32 cellular contexts compared by ENCODE assay signal in the genomic region with DNA sequence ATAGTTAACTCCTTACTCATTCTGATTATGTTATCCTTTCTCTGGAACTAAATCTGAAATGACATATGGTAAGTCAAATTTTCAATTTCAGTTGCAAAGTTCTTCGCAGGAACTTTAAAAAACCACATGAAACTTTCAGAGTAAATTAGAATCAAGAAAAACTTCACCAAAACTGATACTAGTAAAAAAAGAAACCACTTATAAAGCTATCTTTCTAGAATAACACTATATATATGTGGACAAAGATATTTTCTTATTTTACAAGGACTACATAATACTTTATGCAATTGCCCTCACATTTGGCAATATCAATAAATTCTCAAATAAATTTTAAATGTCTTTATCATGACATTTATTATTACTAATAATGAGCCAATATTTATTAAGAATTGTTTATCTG.
"Had no signal": no experiment of that assay in that cellular context is flagged by ENCODE, and none has a peak within 500 bp of the region (broad histone marks: within the 10 kb centered on the region; RNA-seq: fewer than 3 reads in every experiment).

No MANE protein-coding gene starts in this region.

- H3K4me1 ChIP-seq: Peyer's patch, SJSA1 had no signal

- H3K9ac ChIP-seq: SK-N-SH had no signal

- H3K36me3 ChIP-seq: Peyer's patch, SJSA1 had no signal

- DNase-seq: Karpas-422, KG1, NCI-H1048, NCI-H1092 treated with DMSO at 0.1 percent for 48 hours, NCI-H1105 treated with DMSO at 0.1 percent for 48 hours, NCI-H1417, NCI-H1436, NCI-H146, NCI-H1694, NCI-H187, NCI-H1930, NCI-H2029 treated with DMSO at 0.1 percent for 48 hours, NCI-H2081 treated with DMSO at 0.1 percent for 48 hours, NCI-H2107, NCI-H2171, NCI-H226, NCI-H446 treated with DMSO at 0.1 percent for 48 hours, NCI-H510A, NCI-H524, NCI-H526, NCI-H69, NCI-H748 treated with DMSO at 0.1 percent for 48 hours, NCI-H82, OCI-M1, PC-3, Peyer's patch, Right ventricle myocardium superior, RPMI8226, SHP77 treated with DMSO at 0.1 percent for 48 hours, SK-N-SH, SW 1271 had no signal

- H3K4me3 ChIP-seq: Peyer's patch, SJSA1 had no signal

- H3K4me2 ChIP-seq: SK-N-SH had no signal

- H3K27ac ChIP-seq: Peyer's patch, SJSA1 had no signal

- H3K27me3 ChIP-seq: Peyer's patch, SJSA1 had no signal

- H3K9me3 ChIP-seq: Peyer's patch, SK-N-SH had no signal

- ATAC-seq: PC-3 had no signal
